ENCODE assay signal across 9 cellular contexts in the genomic region with DNA sequence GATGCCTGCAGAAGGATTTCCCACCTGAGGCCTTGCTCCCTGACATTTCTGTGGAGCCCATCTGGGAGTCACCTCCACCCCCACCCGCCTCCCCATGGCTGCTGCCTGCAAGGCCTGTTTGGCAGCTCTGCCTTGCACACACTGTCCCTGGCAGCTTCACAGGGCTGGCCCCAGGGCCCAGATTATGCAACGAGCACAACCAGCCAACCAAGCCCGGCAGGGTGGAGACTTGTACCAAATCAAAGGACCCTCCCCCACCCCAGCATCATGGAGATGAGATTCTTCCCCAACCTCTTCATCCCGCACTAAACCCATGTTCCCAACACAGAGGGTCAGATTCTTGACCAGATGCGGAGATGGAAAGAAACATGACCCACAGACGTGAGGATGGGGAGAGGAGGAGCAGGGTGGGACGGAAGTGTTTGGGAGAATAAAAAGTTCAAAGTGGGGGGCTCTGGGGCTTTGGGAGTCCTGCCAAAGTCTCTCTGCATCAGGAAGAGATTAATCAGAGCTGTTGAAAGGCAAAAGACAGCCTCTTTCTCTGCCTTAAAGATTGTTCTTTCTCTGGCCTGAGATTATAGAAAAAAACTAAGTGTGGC. TPM values are rescaled to one million over a fixed set of nuclear protein-coding genes. Genes with fewer than 3 reads are reported as not detected.
A peak's percentile ranks its signal among the peaks of the same experiment; 100 is the strongest.
DNase-seq lines count a peak whose midpoint lies in the region; ATAC-seq and TF ChIP-seq lines count a peak whose summit lies in the region.
"Had no signal": no experiment of that assay in that cellular context is flagged by ENCODE, and none has a peak within 500 bp of the region (broad histone marks: within the 10 kb centered on the region; RNA-seq: fewer than 3 reads in every experiment).

No MANE protein-coding gene starts in this region.

- H3K9me3 ChIP-seq in adrenal gland (replicated peaks in 1 of 3) (no peaks in the 10 kb centered on the region), hepatocyte (ENCODE audit: low read depth) (no peaks in the 10 kb centered on the region), skeletal muscle tissue (ENCODE audit: control insufficient read depth in 3 of 3, low read length in 3 of 3) (no peaks in the 10 kb centered on the region)

- peak overlapping the region in 1 of 4 donors; percentile 35 for H3K4me3 ChIP-seq in adrenal gland
- H3K4me3 ChIP-seq in hepatocyte: no peak overlapping the region
- peak overlapping the region; percentile 35 to 62 (median 45) for H3K4me3 ChIP-seq in skeletal muscle tissue (ENCODE audit: low read length in 3 of 3)

- peaks cover 31% of the 10 kb centered on the region for H4K20me1 ChIP-seq in hepatocyte (ENCODE audit: insufficient read depth, poor library complexity, severe bottlenecking)

- no peak overlapping the region for H2AFZ ChIP-seq in hepatocyte

- 13 to 25% (median 19%) methylated on average over 4 to 7 of the region's 7 CpGs for WGBS in adrenal gland, 4 donors
- 46% methylated on average over 7 of the region's 7 CpGs for WGBS in hepatocyte (ENCODE audit: low lambda C conversion rate, missing lambda C conversion rate)

- DNase-seq in activated effector memory CD4-positive, alpha-beta T cell treated with anti-CD3 and anti-CD28 coated beads, Interleukin-2, amount 50 U/mL, for 16 hours: peak; percentile 21
- no peak for DNase-seq in activated effector memory CD4-positive, alpha-beta T cell treated with Interleukin-2 at 50 U/mL for 16 hours
- DNase-seq in adrenal gland: peak; percentile 89 to 98 (median 96)
- peak; percentile 64 for DNase-seq in hepatocyte (ENCODE audit: low spot score)
- DNase-seq in activated CD4-positive, alpha-beta T cell treated with anti-CD3 and anti-CD28 coated beads for 48 hours: no peak

- no peak for ATAC-seq in HG02938 (IDR thresholded peaks at IDR 0.05; ENCODE audit: unreplicated experiment)
- no peak for ATAC-seq in HG02981 (IDR thresholded peaks at IDR 0.05; ENCODE audit: unreplicated experiment)

- H3K4me1 ChIP-seq in adrenal gland (replicated peaks in 1 of 2) (peaks cover 46 to 56% of the 10 kb centered on the region in 2 donors), hepatocyte (ENCODE audit: insufficient read depth) (peaks cover 36% of the 10 kb centered on the region), skeletal muscle tissue (ENCODE audit: control insufficient read depth in 3 of 3, insufficient read depth in 3 of 3, low read length in 3 of 3) (peaks cover 50 to 70% (median 60%) of the 10 kb centered on the region in 3 donors)

- TF ChIP-seq POLR2A in adrenal gland (IDR thresholded peaks at IDR 0.05): peak in 1 of 2 donors; percentile 67

- peak overlapping the region; percentile 62 to 79 (median 65) for H3K9ac ChIP-seq in skeletal muscle tissue (ENCODE audit: low read depth in 1 of 3, low read length in 3 of 3)

- H3K27me3 ChIP-seq in adrenal gland (no peaks in the 10 kb centered on the region), hepatocyte (no peaks in the 10 kb centered on the region), skeletal muscle tissue (ENCODE audit: control insufficient read depth in 3 of 3, insufficient read depth in 3 of 3, low read length in 3 of 3) (no peaks in the 10 kb centered on the region)

- H3K9me2 ChIP-seq in hepatocyte (replicated peaks; ENCODE audit: insufficient read depth): no peaks in the 10 kb centered on the region

- TF ChIP-seq CTCF in adrenal gland (IDR thresholded peaks at IDR 0.05): no peak
- no peak for TF ChIP-seq CTCF in hepatocyte (IDR thresholded peaks at IDR 0.05; ENCODE audit: poor library complexity)

- H3K36me3 ChIP-seq in adrenal gland (replicated peaks in 1 of 2) (peaks cover 0 to 35% of the 10 kb centered on the region in 2 donors), hepatocyte (replicated peaks; ENCODE audit: insufficient read depth, low read depth) (no peaks in the 10 kb centered on the region), skeletal muscle tissue (ENCODE audit: control insufficient read depth in 3 of 3, insufficient read depth in 3 of 3, low read length in 3 of 3) (peaks cover 29 to 33% (median 31%) of the 10 kb centered on the region in 3 donors)

- intact Hi-C loops in adrenal gland (cut with DNase I): no loop called here

- peak overlapping the region; percentile 94 for H3K4me2 ChIP-seq in hepatocyte

- peaks cover 69% of the 10 kb centered on the region for H3K79me2 ChIP-seq in hepatocyte

- H3K27ac ChIP-seq in adrenal gland (peak overlapping the region; percentile 31 to 92 (median 80)), hepatocyte (peak overlapping the region; percentile 88), skeletal muscle tissue (ENCODE audit: low read depth, low read length) (peak overlapping the region; percentile 76)

RNA-seq across cellular contexts. Expression of a gene that starts 3.8 kb away (rescaled TPM):
- 100 to 1,000 TPM in 4 of 8 donors, 10 to 100 TPM in 4; 41.9 to 185 (median 99.0) TPM for total RNA-seq in adrenal gland
- 10 to 100 TPM; 43.1 to 53.7 (median 52.7) TPM for polyA plus RNA-seq in adrenal gland
- 55.5 and 65.7 TPM in 2 replicates for total RNA-seq in hepatocyte
- 46.0 and 52.9 TPM in 2 replicates for polyA plus RNA-seq in hepatocyte
- total RNA-seq in skeletal muscle tissue: 44.4 TPM

RNA-seq across cellular contexts. Expression of a gene that starts 11.2 kb away (rescaled TPM):
- total RNA-seq in adrenal gland (10 to 100 TPM; 32.4 to 56.1 (median 43.2) TPM), hepatocyte (27.0 and 28.5 TPM in 2 replicates), skeletal muscle tissue (62.6 TPM)
- polyA plus RNA-seq in adrenal gland (10 to 100 TPM; 19.4 to 54.1 (median 44.9) TPM), hepatocyte (28.5 and 30.0 TPM in 2 replicates)

RNA-seq across cellular contexts. Expression of a gene that starts 11.5 kb away (rescaled TPM):
- total RNA-seq in adrenal gland (100 to 1,000 TPM in 5 of 8 donors, 10 to 100 TPM in 3; 79.8 to 167 (median 127) TPM), hepatocyte (37.3 and 46.6 TPM in 2 replicates), skeletal muscle tissue (41.2 TPM)
- polyA plus RNA-seq in adrenal gland (100 to 1,000 TPM; 232 to 273 (median 247) TPM), hepatocyte (129 and 132 TPM in 2 replicates)

RNA-seq across cellular contexts. Expression of a gene that starts 34.8 kb away (rescaled TPM):
- total RNA-seq in adrenal gland (not detected), hepatocyte (1.4 and 2.8 TPM in 2 replicates), skeletal muscle tissue (not detected)
- polyA plus RNA-seq in adrenal gland (not detected), hepatocyte (0.84 TPM in 1 of 2 replicates, not detected in the other)
- total RNA-seq: glomerular endothelial cell had no signal

RNA-seq across cellular contexts. Expression of a gene that starts 43.1 kb away (rescaled TPM):
- total RNA-seq in adrenal gland: not detected
- polyA plus RNA-seq in adrenal gland: not detected
- total RNA-seq in hepatocyte: not detected in 2 replicates
- 1.8 TPM in 1 of 2 replicates, not detected in the other for polyA plus RNA-seq in hepatocyte
- total RNA-seq in skeletal muscle tissue: not detected
- total RNA-seq: glomerular endothelial cell had no signal

Comparison
In these comparisons a context has a peak if more than half of its experiments do, and no peak if none do; other contexts are left out.
1. DNase-seq: peak in activated effector memory CD4-positive, alpha-beta T cell treated with anti-CD3 and anti-CD28 coated beads, Interleukin-2, amount 50 U/mL, for 16 hours (single experiment), adrenal gland (7 of 7) and hepatocyte (single experiment); none in activated effector memory CD4-positive, alpha-beta T cell treated with Interleukin-2 at 50 U/mL for 16 hours (single experiment) and activated CD4-positive, alpha-beta T cell treated with anti-CD3 and anti-CD28 coated beads for 48 hours (single experiment).
2. Peak in every context shown above with its lines, with median percentiles within 50 percentile points of each other: H3K27ac ChIP-seq.